Comparison of ENCODE assay signal across 1 cellular context in the genomic region with DNA sequence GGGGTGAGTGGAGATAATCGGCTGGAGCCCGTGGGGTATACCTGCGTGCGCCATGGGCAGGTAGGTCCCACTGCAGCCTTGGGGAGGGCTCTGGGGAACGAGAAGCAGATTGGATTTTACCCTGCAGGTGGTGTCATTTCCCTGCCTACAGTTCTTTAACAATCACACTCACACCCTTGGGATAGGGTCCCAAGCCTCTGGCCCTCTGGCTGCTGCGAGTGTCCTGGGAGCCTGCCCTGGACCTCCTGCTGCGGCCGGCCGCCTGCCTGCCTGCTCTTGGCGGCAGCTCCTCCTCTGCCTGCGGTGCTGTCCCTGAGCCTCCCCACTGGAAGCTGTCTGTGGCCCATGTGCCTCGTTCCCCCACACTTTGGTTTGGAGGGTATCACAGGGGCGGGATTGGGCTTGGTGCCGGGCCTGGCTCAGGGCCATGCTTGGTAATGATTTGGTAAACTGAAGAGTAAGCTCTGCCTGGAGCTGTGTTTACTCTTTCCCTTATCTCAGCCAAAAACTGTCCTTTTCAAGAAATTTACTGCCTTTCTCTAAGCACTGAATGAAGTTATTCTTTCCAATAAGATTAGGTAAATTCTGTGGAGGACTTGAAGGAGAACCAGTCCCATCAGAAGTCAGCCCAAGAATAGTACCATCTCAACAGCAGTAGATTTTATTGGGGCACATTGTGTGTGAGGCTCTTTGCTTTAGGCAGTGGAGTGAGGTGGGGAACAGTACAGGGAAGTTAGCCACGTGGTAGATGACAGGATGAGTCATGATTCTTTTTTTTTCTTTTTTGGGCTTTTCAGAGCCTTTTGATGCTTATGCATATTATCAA.
TF ChIP-seq lines count a peak whose summit lies in the region.

No MANE protein-coding gene starts in this region.

TF ChIP-seq in WTC11, 78 proteins besides CTCF, POLR2A, EP300 and RAD21 (continued from another document):
- TF ChIP-seq NR3C1 (CRISPR knock-in tag; conservative IDR thresholded peaks at IDR 0.05; ENCODE audit: low read depth): no peak
- no peak for TF ChIP-seq IRF1 (CRISPR knock-in tag; IDR thresholded peaks at IDR 0.05)
- no peak for TF ChIP-seq TEAD1 (CRISPR knock-in tag; IDR thresholded peaks at IDR 0.05)
- no peak for TF ChIP-seq ZNF219 (CRISPR knock-in tag; IDR thresholded peaks at IDR 0.05; ENCODE audit: borderline replicate concordance)
